1 cellular context compared by ENCODE assay signal in genomic region chr6:45654673-45655072, GRCh38.
TF ChIP-seq lines count a peak whose summit lies in the region.

No MANE protein-coding gene starts in this region.

TF ChIP-seq in IMR-90, 13 proteins besides CTCF, POLR2A, EP300 and RAD21 (continued from another document):
- no peak for TF ChIP-seq ELK1 (IDR thresholded peaks at IDR 0.05; ENCODE audit: borderline replicate concordance, low read depth, low read length)
- no peak for TF ChIP-seq MAFK (IDR thresholded peaks at IDR 0.05; ENCODE audit: low read depth, low read length)
- TF ChIP-seq RCOR1 (IDR thresholded peaks at IDR 0.05; ENCODE audit: insufficient replicate concordance, low read length) = no peak
- TF ChIP-seq RFX5 (IDR thresholded peaks at IDR 0.05; ENCODE audit: low read depth, low read length) = no peak
- TF ChIP-seq FOS (IDR thresholded peaks at IDR 0.05; ENCODE audit: low read depth, low read length) = no peak
- TF ChIP-seq MAZ (IDR thresholded peaks at IDR 0.05; ENCODE audit: borderline replicate concordance, low read depth, low read length) = no peak
- TF ChIP-seq MXI1 (IDR thresholded peaks at IDR 0.05; ENCODE audit: borderline replicate concordance, low read depth, low read length) = no peak
- TF ChIP-seq CEBPB (IDR thresholded peaks at IDR 0.05; ENCODE audit: low read depth, low read length) = no peak
